In the genomic region with DNA sequence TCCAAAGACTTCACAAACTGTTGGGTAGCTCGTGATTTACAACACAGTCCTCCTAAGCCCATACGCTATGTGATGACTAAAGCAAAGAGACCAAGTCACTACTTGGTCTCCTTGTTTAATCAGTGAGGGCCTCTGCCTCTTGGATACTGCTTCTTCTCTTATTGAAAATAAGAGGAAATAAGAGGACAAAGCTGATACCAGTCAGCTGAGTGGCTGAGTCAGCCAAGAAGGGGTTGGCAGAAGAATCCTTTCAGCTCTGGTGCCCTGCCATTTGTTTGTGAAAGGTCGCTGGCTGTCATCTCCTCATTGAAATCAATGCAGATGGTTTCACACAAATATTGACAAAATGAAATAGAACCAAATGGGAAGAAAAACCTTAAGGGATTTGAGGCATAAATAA, we compare ENCODE assay signal across 15 cellular contexts.
"Had no signal": no experiment of that assay in that cellular context is flagged by ENCODE, and none has a peak within 500 bp of the region (broad histone marks: within the 10 kb centered on the region; RNA-seq: fewer than 3 reads in every experiment).

No MANE protein-coding gene starts in this region.

- H3K27ac Mint-ChIP-seq: activated naive CD8-positive, alpha-beta T cell treated with anti-CD3 and anti-CD28 coated beads for 36 hours; activated T-helper 1 cell treated with anti-CD3 and anti-CD28 coated beads, Interleukin-12 subunit alpha, Interleukin-12 subunit beta, Interleukin-2, Interleukin-4 antibody, amounts not matched to agents 30 ng/mL and 10 ng/mL and 1 ng/mL, durations not matched to agents 14 hours and 24 hours and 36 hours; stimulated activated memory B cell treated with anti-CD40 and anti-IgM and Interleukin-4, amounts not matched to agents 10 μg/mL and 1 μg/mL and 100 μg/mL, for 72 hours had no signal

- H3K4me1 Mint-ChIP-seq: activated naive CD8-positive, alpha-beta T cell treated with anti-CD3 and anti-CD28 coated beads for 36 hours had no signal

- H3K4me3 ChIP-seq: body of pancreas, heart right ventricle, lung, ovary had no signal

- H3K9me3 ChIP-seq: body of pancreas, heart right ventricle, ovary had no signal

- H3K27me3 ChIP-seq: body of pancreas, ovary had no signal

- DNase-seq: activated CD4-positive, alpha-beta T cell treated with anti-CD3 and anti-CD28 coated beads, Interleukin-2, amount 50 U/mL, for 1 hour; activated naive CD8-positive, alpha-beta T cell treated with anti-CD3 and anti-CD28 coated beads for 36 hours; body of pancreas; central memory CD4-positive, alpha-beta T cell; cortex of kidney; effector CD8-positive, alpha-beta T cell; heart right ventricle; left cardiac atrium; midbrain; ovary; T1000 had no signal

- H3K4me1 ChIP-seq: body of pancreas, heart right ventricle had no signal

- H3K9me3 Mint-ChIP-seq: activated naive CD8-positive, alpha-beta T cell treated with anti-CD3 and anti-CD28 coated beads for 36 hours; activated T-helper 1 cell treated with anti-CD3 and anti-CD28 coated beads, Interleukin-12 subunit alpha, Interleukin-12 subunit beta, Interleukin-2, Interleukin-4 antibody, amounts not matched to agents 30 ng/mL and 10 ng/mL and 1 ng/mL, durations not matched to agents 14 hours and 24 hours and 36 hours; neural crest cell; stimulated activated memory B cell treated with anti-CD40 and anti-IgM and Interleukin-4, amounts not matched to agents 10 μg/mL and 1 μg/mL and 100 μg/mL, for 72 hours had no signal

- H3K4me3 Mint-ChIP-seq: activated naive CD8-positive, alpha-beta T cell treated with anti-CD3 and anti-CD28 coated beads for 36 hours; activated T-helper 1 cell treated with anti-CD3 and anti-CD28 coated beads, Interleukin-12 subunit alpha, Interleukin-12 subunit beta, Interleukin-2, Interleukin-4 antibody, amounts not matched to agents 30 ng/mL and 10 ng/mL and 1 ng/mL, durations not matched to agents 14 hours and 24 hours and 36 hours; neural crest cell; stimulated activated memory B cell treated with anti-CD40 and anti-IgM and Interleukin-4, amounts not matched to agents 10 μg/mL and 1 μg/mL and 100 μg/mL, for 72 hours had no signal

- H3K36me3 Mint-ChIP-seq: activated naive CD8-positive, alpha-beta T cell treated with anti-CD3 and anti-CD28 coated beads for 36 hours; stimulated activated memory B cell treated with anti-CD40 and anti-IgM and Interleukin-4, amounts not matched to agents 10 μg/mL and 1 μg/mL and 100 μg/mL, for 72 hours had no signal

- H3K36me3 ChIP-seq: heart right ventricle, ovary had no signal

- H3K27me3 Mint-ChIP-seq: stimulated activated memory B cell treated with anti-CD40 and anti-IgM and Interleukin-4, amounts not matched to agents 10 μg/mL and 1 μg/mL and 100 μg/mL, for 72 hours had no signal

- H3K27ac ChIP-seq: body of pancreas, heart right ventricle, ovary had no signal
